Comparison of ENCODE assay signal across 18 cellular contexts in the genomic region with DNA sequence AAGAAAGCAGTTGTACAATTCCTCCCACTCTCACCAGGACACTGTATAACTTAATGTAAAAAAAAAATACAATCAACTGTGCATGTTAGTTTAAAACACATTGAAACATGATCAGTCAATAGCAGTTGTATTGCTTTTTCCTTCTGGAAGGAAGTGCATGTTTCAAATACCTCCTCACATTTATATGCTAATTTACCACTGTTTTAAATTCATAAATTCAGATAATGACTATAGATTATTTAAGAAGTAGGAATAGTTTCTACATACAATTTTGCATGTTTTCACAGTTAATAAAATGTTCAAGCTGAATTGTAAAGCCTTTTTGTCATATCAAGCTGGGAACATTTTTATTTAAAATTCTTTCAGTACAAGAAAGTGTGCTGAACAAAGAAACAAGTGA. TPM values are rescaled to one million over a fixed set of nuclear protein-coding genes. Genes with fewer than 3 reads are reported as not detected.
A peak's percentile ranks its signal among the peaks of the same experiment; 100 is the strongest.
DNase-seq lines count a peak whose midpoint lies in the region; ATAC-seq and TF ChIP-seq lines count a peak whose summit lies in the region.
"Had no signal": no experiment of that assay in that cellular context is flagged by ENCODE, and none has a peak within 500 bp of the region (broad histone marks: within the 10 kb centered on the region; RNA-seq: fewer than 3 reads in every experiment).

No MANE protein-coding gene starts in this region.

- TF ChIP-seq CTCF in cardiac muscle cell (IDR thresholded peaks at IDR 0.05; ENCODE audit: low read depth, low read length) (no peak), left ventricle myocardium inferior (IDR thresholded peaks at IDR 0.05; ENCODE audit: borderline replicate concordance) (no peak), endothelial cell (IDR thresholded peaks at IDR 0.05; ENCODE audit: unreplicated experiment) (no peak), neural cell (IDR thresholded peaks at IDR 0.05; ENCODE audit: poor library complexity, severe bottlenecking) (no peak)

- ATAC-seq in HG02884 (IDR thresholded peaks at IDR 0.05; ENCODE audit: unreplicated experiment) = no peak
- ATAC-seq: CD8-positive, alpha-beta T cell; K562 had no signal

- H3K4me3 Mint-ChIP-seq in endothelial cell (ENCODE audit: unreplicated experiment) = peak overlapping the region; percentile 81
- H3K4me3 Mint-ChIP-seq: CD8-positive, alpha-beta T cell had no signal

- no peak overlapping the region for H3K27ac ChIP-seq in cardiac muscle cell
- H3K27ac ChIP-seq in left ventricle myocardium inferior (replicated peaks) = no peak overlapping the region
- H3K27ac ChIP-seq in neural cell (ENCODE audit: low read length) = no peak overlapping the region
- H3K27ac ChIP-seq: BLaER1 had no signal

- H2AFZ ChIP-seq in neural cell (ENCODE audit: low read depth, low read length) = no peak overlapping the region

- TF ChIP-seq EP300 in neural cell (conservative IDR thresholded peaks at IDR 0.05; ENCODE audit: poor library complexity, severe bottlenecking) = no peak

- peaks cover 7% of the 10 kb centered on the region for H3K4me1 ChIP-seq in cardiac muscle cell (ENCODE audit: low read depth)
- H3K4me1 ChIP-seq in left ventricle myocardium inferior = peaks cover 22% of the 10 kb centered on the region
- H3K4me1 ChIP-seq: BLaER1, HAP-1 had no signal

- no peaks in the 10 kb centered on the region for H3K9me2 ChIP-seq in neural cell (ENCODE audit: insufficient read depth, low read length)

- H3K36me3 Mint-ChIP-seq in endothelial cell (ENCODE audit: low read depth, unreplicated experiment) = no peaks in the 10 kb centered on the region
- H3K36me3 Mint-ChIP-seq: CD8-positive, alpha-beta T cell had no signal

- intact Hi-C loops in left ventricle myocardium inferior (cut with micrococcal nuclease) = no loop called here

- no peaks in the 10 kb centered on the region for H3K9me3 Mint-ChIP-seq in endothelial cell (ENCODE audit: unreplicated experiment)
- H3K9me3 Mint-ChIP-seq: CD8-positive, alpha-beta T cell had no signal

- no peaks in the 10 kb centered on the region for H3K36me3 ChIP-seq in cardiac muscle cell
- no peaks in the 10 kb centered on the region for H3K36me3 ChIP-seq in left ventricle myocardium inferior
- no peaks in the 10 kb centered on the region for H3K36me3 ChIP-seq in neural cell (ENCODE audit: insufficient read depth, low read length)
- H3K36me3 ChIP-seq: BLaER1, HAP-1 had no signal

- peak overlapping the region; percentile 93 for H3K27ac Mint-ChIP-seq in endothelial cell (ENCODE audit: unreplicated experiment)
- H3K27ac Mint-ChIP-seq: CD8-positive, alpha-beta T cell had no signal

- peaks cover 1% of the 10 kb centered on the region for H3K27me3 Mint-ChIP-seq in endothelial cell (ENCODE audit: unreplicated experiment)

- no peak overlapping the region for H3K9ac ChIP-seq in neural cell (ENCODE audit: low read length)
- H3K9ac ChIP-seq: BLaER1 had no signal

- H3K79me2 ChIP-seq in neural cell (replicated peaks; ENCODE audit: insufficient read depth, low read length) = no peaks in the 10 kb centered on the region

- no peaks in the 10 kb centered on the region for H3F3A ChIP-seq in neural cell (ENCODE audit: insufficient read depth, low read length, poor library complexity, severe bottlenecking)

- peaks cover 39% of the 10 kb centered on the region for H3K27me3 ChIP-seq in cardiac muscle cell
- peaks cover 62% of the 10 kb centered on the region for H3K27me3 ChIP-seq in left ventricle myocardium inferior (ENCODE audit: low read depth)
- peaks cover 34% of the 10 kb centered on the region for H3K27me3 ChIP-seq in neural cell (ENCODE audit: insufficient read depth, low read depth, low read length)
- H3K27me3 ChIP-seq: BLaER1 had no signal

- H3K4me2 ChIP-seq in neural cell (ENCODE audit: low read length) = no peak overlapping the region
- H3K4me2 ChIP-seq: BLaER1 had no signal

- DNase-seq in cardiac muscle cell (ENCODE audit: low read depth in 1 of 2, low spot score in 1 of 2) (no peak), left ventricle myocardium inferior (no peak), endothelial cell (ENCODE audit: low spot score) (no peak), kidney tubule cell (ENCODE audit: low spot score) (no peak), SKM-1 treated with dmso at 0.1 percent for 144 hours (lab: John Stamatoyannopoulos, UW; ENCODE audit: unreplicated experiment) (no peak)
- DNase-seq in activated naive CD4-positive, alpha-beta T cell treated with Interleukin-2 at 50 U/mL for 16 hours = no peak
- DNase-seq: CD8-positive, alpha-beta T cell; NCI-H1436; NCI-H2029 treated with DMSO at 0.1 percent for 48 hours; NCI-H510A treated with DMSO at 0.1 percent for 48 hours; NCI-H82 had no signal

- no peak for TF ChIP-seq RAD21 in neural cell (conservative IDR thresholded peaks at IDR 0.05)

- H3K9me3 ChIP-seq in cardiac muscle cell (ENCODE audit: low read depth) = no peaks in the 10 kb centered on the region
- H3K9me3 ChIP-seq in left ventricle myocardium inferior (replicated peaks) = no peaks in the 10 kb centered on the region
- no peaks in the 10 kb centered on the region for H3K9me3 ChIP-seq in neural cell (ENCODE audit: low read length)
- H3K9me3 ChIP-seq: BLaER1, HAP-1 had no signal

- peaks cover 20% of the 10 kb centered on the region for H3K4me1 Mint-ChIP-seq in endothelial cell (ENCODE audit: unreplicated experiment)

- H3K4me3 ChIP-seq in cardiac muscle cell (peak overlapping the region; percentile 71), left ventricle myocardium inferior (no peak overlapping the region), neural cell (ENCODE audit: low read length) (peak overlapping the region; percentile 82)
- H3K4me3 ChIP-seq: BLaER1, HAP-1, K562 had no signal

- H4K20me1 ChIP-seq in neural cell (ENCODE audit: insufficient read depth) = no peaks in the 10 kb centered on the region
- H4K20me1 ChIP-seq: BLaER1 had no signal

TF ChIP-seq in neural cell, 6 proteins besides CTCF, POLR2A, EP300 and RAD21:
- TF ChIP-seq EZH2 (IDR thresholded peaks at IDR 0.05; ENCODE audit: borderline replicate concordance, insufficient read depth, low read length, poor library complexity, severe bottlenecking) (no peak), POLR2AphosphoS5 (IDR thresholded peaks at IDR 0.05) (no peak), SMC3 (conservative IDR thresholded peaks at IDR 0.05; ENCODE audit: poor library complexity) (no peak), TAF1 (IDR thresholded peaks at IDR 0.05; ENCODE audit: low read depth) (no peak), MXI1 (conservative IDR thresholded peaks at IDR 0.05; ENCODE audit: poor library complexity, severe bottlenecking) (no peak)
- TF ChIP-seq, protein P1, sequence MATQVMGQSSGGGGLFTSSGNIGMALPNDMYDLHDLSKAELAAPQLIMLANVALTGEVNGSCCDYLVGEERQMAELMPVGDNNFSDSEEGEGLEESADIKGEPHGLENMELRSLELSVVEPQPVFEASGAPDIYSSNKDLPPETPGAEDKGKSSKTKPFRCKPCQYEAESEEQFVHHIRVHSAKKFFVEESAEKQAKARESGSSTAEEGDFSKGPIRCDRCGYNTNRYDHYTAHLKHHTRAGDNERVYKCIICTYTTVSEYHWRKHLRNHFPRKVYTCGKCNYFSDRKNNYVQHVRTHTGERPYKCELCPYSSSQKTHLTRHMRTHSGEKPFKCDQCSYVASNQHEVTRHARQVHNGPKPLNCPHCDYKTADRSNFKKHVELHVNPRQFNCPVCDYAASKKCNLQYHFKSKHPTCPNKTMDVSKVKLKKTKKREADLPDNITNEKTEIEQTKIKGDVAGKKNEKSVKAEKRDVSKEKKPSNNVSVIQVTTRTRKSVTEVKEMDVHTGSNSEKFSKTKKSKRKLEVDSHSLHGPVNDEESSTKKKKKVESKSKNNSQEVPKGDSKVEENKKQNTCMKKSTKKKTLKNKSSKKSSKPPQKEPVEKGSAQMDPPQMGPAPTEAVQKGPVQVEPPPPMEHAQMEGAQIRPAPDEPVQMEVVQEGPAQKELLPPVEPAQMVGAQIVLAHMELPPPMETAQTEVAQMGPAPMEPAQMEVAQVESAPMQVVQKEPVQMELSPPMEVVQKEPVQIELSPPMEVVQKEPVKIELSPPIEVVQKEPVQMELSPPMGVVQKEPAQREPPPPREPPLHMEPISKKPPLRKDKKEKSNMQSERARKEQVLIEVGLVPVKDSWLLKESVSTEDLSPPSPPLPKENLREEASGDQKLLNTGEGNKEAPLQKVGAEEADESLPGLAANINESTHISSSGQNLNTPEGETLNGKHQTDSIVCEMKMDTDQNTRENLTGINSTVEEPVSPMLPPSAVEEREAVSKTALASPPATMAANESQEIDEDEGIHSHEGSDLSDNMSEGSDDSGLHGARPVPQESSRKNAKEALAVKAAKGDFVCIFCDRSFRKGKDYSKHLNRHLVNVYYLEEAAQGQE (IDR thresholded peaks at IDR 0.05; ENCODE audit: borderline replicate concordance) = no peak

RNA-seq across cellular contexts. Expression of a gene that starts 3.3 kb away (rescaled TPM):
- total RNA-seq in cardiac muscle cell = 14.8 and 36.6 TPM in 2 replicates
- 20.8 and 31.3 TPM in 2 replicates for polyA plus RNA-seq in cardiac muscle cell
- total RNA-seq in left ventricle myocardium inferior = not detected
- 8.7 TPM for total RNA-seq in endothelial cell (ENCODE audit: unreplicated experiment)
- polyA plus RNA-seq in neural cell = 6.3 and 6.6 TPM in 2 replicates
- 29.7 and 38.3 TPM in 2 replicates for polyA minus RNA-seq in neural cell
- total RNA-seq: A172; CD8-positive, alpha-beta T cell; HT1080; K562 had no signal
- polyA plus RNA-seq: K562 had no signal
